Comparison of ENCODE assay signal across 13 cellular contexts in the genomic region with DNA sequence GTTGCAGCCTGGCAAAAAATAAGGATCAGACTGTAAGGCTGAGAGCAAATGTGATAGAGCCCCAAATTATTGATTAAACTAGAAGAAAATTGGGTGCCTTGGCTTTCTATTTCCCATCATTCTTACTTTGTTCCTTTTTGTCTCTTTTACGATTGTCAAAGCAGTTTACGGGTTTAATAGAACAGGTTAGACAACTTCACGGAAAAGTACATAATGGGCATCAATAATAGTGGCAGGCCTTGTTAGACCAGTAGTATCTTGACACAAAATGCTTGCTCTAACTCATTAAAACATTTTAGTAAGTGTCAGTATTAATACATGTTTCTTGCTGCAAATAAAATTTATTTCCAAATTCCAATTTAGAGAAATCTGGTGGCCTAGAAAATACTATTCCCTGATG. TPM values are rescaled to one million over a fixed set of nuclear protein-coding genes. Genes with fewer than 3 reads are reported as not detected.
DNase-seq lines count a peak whose midpoint lies in the region; ATAC-seq and TF ChIP-seq lines count a peak whose summit lies in the region.
"Had no signal": no experiment of that assay in that cellular context is flagged by ENCODE, and none has a peak within 500 bp of the region (broad histone marks: within the 10 kb centered on the region; RNA-seq: fewer than 3 reads in every experiment).

No MANE protein-coding gene starts in this region.

- CTCF ChIA-PET in PC-3 (lab: Charles Lee), result interaction anchor here (0.6 kb wide), 1 partner anchor 59 kb away, joined by 3 read pairs; no protein-coding TSS in a partner anchor

- ATAC-seq in PC-3 (peak; percentile 32), left lung (peak; percentile 42), GM19395 (IDR thresholded peaks at IDR 0.05; ENCODE audit: unreplicated experiment) (no peak)

- no peaks in the 10 kb centered on the region for H3K27me3 ChIP-seq in PC-3 (ENCODE audit: low read length)
- no peaks in the 10 kb centered on the region for H3K27me3 ChIP-seq in left lung
- H3K27me3 ChIP-seq in GM23248 (replicated peaks; ENCODE audit: insufficient read depth), result no peaks in the 10 kb centered on the region

- H3K9me3 ChIP-seq in PC-3 (ENCODE audit: low read length) (no peaks in the 10 kb centered on the region), left lung (no peaks in the 10 kb centered on the region), GM23248 (ENCODE audit: low read depth) (no peaks in the 10 kb centered on the region)

- H3F3A ChIP-seq in PC-3 (ENCODE audit: low read length, unreplicated experiment), result peaks cover 8% of the 10 kb centered on the region
- peaks cover 31% of the 10 kb centered on the region for H3F3A ChIP-seq in GM23248 (ENCODE audit: insufficient read depth)

- no peak overlapping the region for H3K4me3 ChIP-seq in PC-3 (ENCODE audit: low read length)
- H3K4me3 ChIP-seq in left lung, result no peak overlapping the region
- H3K4me3 ChIP-seq in GM23248, result no peak overlapping the region

- H3K9me2 ChIP-seq in PC-3 (replicated peaks; ENCODE audit: low read length) (no peaks in the 10 kb centered on the region), GM23248 (ENCODE audit: insufficient read depth) (no peaks in the 10 kb centered on the region)

- POLR2A ChIA-PET in PC-3 (lab: Charles Lee; ENCODE audit: unreplicated experiment), result no interaction called here

- 95 to 97% methylated on average over 3 of the region's 3 CpGs for WGBS in GM23248 (ENCODE audit: low coverage in 1 of 2, low lambda C conversion rate in 2 of 2, missing lambda C conversion rate in 2 of 2), 2 experiments

- no peak overlapping the region for H3K9ac ChIP-seq in PC-3 (ENCODE audit: low read length)
- no peak overlapping the region for H3K9ac ChIP-seq in GM23248

- intact Hi-C loops in PC-3 (cut with micrococcal nuclease), result no loop called here
- intact Hi-C loops in left lung (cut with DNase I), result loop anchor here in 1 of 2 donors (10.0 kb wide), 1 partner anchor 46 kb away; no protein-coding TSS in a partner anchor

- in situ Hi-C loops in GM23248 (cut with MboI), result no loop called here

- no peak overlapping the region for H2AFZ ChIP-seq in PC-3 (ENCODE audit: low read length)
- H2AFZ ChIP-seq in GM23248, result no peak overlapping the region

- TF ChIP-seq CTCF in PC-3 (conservative IDR thresholded peaks at IDR 0.05; ENCODE audit: low read depth, low read length) (no peak), left lung (IDR thresholded peaks at IDR 0.05) (no peak)

- DNase-seq in DMS53 (lab: John Stamatoyannopoulos, UW) (peak; percentile 80), NCI-H1417 (lab: John Stamatoyannopoulos, UW) (peak in 2 of 3 experiments; percentile 36 to 80), PC-3 (peak; percentile 78), left lung (no peak), GM23248 (no peak), H4 (ENCODE audit: low spot score) (no peak), SHP77 (lab: John Stamatoyannopoulos, UW) (no peak)
- DNase-seq: AML-193, DND-41, GDM1, NCI-H187 treated with DMSO at 0.1 percent for 48 hours, NCI-H524 treated with DMSO at 0.1 percent for 48 hours had no signal

- no peaks in the 10 kb centered on the region for H3K79me2 ChIP-seq in PC-3 (ENCODE audit: low read length)
- no peaks in the 10 kb centered on the region for H3K79me2 ChIP-seq in GM23248 (ENCODE audit: insufficient read depth)

- H4K20me1 ChIP-seq in PC-3 (ENCODE audit: low read length), result no peaks in the 10 kb centered on the region
- H4K20me1 ChIP-seq in GM23248 (ENCODE audit: insufficient read depth), result no peaks in the 10 kb centered on the region

- H3K27ac ChIP-seq in PC-3 (ENCODE audit: low read length) (no peak overlapping the region), left lung (no peak overlapping the region), GM23248 (no peak overlapping the region)

- peak overlapping the region; percentile 64 for H3K4me2 ChIP-seq in PC-3 (ENCODE audit: low read length)
- H3K4me2 ChIP-seq in GM23248 (ENCODE audit: unreplicated experiment), result no peak overlapping the region

- no TSS peak for BruUV-seq in PC-3 (replicated peaks; lab: Mats Ljungman, UMichigan)

- H3K36me3 ChIP-seq in PC-3 (ENCODE audit: low read depth, low read length), result no peaks in the 10 kb centered on the region
- H3K36me3 ChIP-seq in left lung, result no peaks in the 10 kb centered on the region
- no peaks in the 10 kb centered on the region for H3K36me3 ChIP-seq in GM23248 (ENCODE audit: low read depth)

- H3K4me1 ChIP-seq in PC-3 (ENCODE audit: insufficient read depth, low read length) (peaks cover 37% of the 10 kb centered on the region), left lung (peaks cover 3 to 11% of the 10 kb centered on the region in 2 donors), GM23248 (ENCODE audit: insufficient read depth) (peaks cover 22% of the 10 kb centered on the region)

RNA-seq across cellular contexts. Expression of a gene that starts 14.5 kb away (rescaled TPM):
- total RNA-seq in PC-3 (2014; rRNA removed), result 64.1 and 67.6 TPM in 2 replicates
- total RNA-seq in left lung, result 10 to 100 TPM; 41.9 to 42.9 TPM
- total RNA-seq in GM23248 (2014; rRNA removed; shearing (Covaris generic)), result 31.3 and 40.0 TPM in 2 replicates
- 47.9 and 48.8 TPM in 2 replicates for polyA plus RNA-seq in GM23248 (2016; fragmentation: Nextera tagmentation; extraction: Ambion mirVana)
- 127 and 144 TPM in 2 replicates for total RNA-seq in H4 (2014; rRNA removed; shearing (Covaris generic))

RNA-seq across cellular contexts. Expression of a gene that starts 40.5 kb away (rescaled TPM):
- total RNA-seq in PC-3 (2014; rRNA removed) (4.6 and 5.9 TPM in 2 replicates), left lung (10 to 100 TPM; 18.4 to 22.6 TPM)
- 8.6 and 11.1 TPM in 2 replicates for total RNA-seq in GM23248 (2014; rRNA removed; shearing (Covaris generic))
- polyA plus RNA-seq in GM23248 (2016; fragmentation: Nextera tagmentation; extraction: Ambion mirVana), result 4.4 and 5.9 TPM in 2 replicates
- total RNA-seq in H4 (2014; rRNA removed; shearing (Covaris generic)), result 8.2 and 10.2 TPM in 2 replicates

Comparison
In these comparisons a context has a peak if more than half of its experiments do, and no peak if none do; other contexts are left out.
1. DNase-seq: peak in DMS53 (single experiment), NCI-H1417 (2 of 3) and PC-3 (single experiment); none in left lung (0 of 2), GM23248 (single experiment), H4 (single experiment) and SHP77 (0 of 2).